In the genomic region with DNA sequence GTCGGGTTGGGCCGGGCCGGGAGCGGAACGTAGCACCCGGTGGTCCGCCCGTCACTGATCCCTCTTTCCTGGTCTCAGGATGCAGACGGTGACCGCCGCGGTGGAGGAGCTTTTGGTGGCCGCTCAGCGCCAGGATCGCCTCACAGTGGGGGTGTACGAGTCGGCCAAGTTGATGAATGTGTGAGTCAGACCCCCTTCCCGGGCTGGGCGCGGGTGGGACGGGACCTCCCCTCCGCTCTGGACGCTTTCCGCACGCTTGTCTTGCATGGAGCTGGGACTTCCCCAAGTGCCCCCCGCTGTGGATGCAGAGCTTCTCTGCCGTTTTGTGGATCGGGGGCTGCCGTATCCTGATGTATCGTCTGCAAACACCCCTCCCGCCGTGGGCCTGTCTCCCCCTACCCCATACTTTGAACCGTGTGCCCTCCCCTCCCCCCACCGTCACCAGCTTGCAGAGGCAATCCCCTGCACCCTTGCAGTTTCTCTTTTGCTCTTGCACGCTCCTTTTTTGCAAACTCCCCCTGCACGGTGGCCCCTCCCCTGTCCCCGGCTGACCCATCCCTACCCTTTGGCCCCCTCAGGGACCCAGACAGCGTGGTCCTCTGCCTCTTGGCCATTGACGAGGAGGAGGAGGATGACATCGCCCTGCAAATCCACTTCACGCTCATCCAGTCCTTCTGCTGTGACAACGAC, we compare ENCODE assay signal across 8 cellular contexts. TPM values are rescaled to one million over a fixed set of nuclear protein-coding genes. Genes with fewer than 3 reads are reported as not detected.
DNase-seq lines count a peak whose midpoint lies in the region; ATAC-seq and TF ChIP-seq lines count a peak whose summit lies in the region.

No MANE protein-coding gene starts in this region.

- H3K27ac Mint-ChIP-seq in natural killer cell, result peak overlapping the region; percentile 96 to 98

- peak; percentile 6 for ATAC-seq in GM19468 (IDR thresholded peaks at IDR 0.05; ENCODE audit: extremely low read depth, unreplicated experiment)
- ATAC-seq in natural killer cell, result peak; percentile 23 to 30 (median 27)

- TF ChIP-seq CTCF in AG09309 (IDR thresholded peaks at IDR 0.05; ENCODE audit: control insufficient read depth, insufficient read depth, low read depth, low read length, missing control alignments), result no peak
- TF ChIP-seq CTCF in natural killer cell (IDR thresholded peaks at IDR 0.05), result no peak

- no peaks in the 10 kb centered on the region for H3K9me3 Mint-ChIP-seq in natural killer cell

- no peaks in the 10 kb centered on the region for H3K27me3 Mint-ChIP-seq in natural killer cell (ENCODE audit: low read depth in 2 of 2)

- no peaks in the 10 kb centered on the region for H3K36me3 Mint-ChIP-seq in natural killer cell

- intact Hi-C loops in natural killer cell (cut with micrococcal nuclease), result loop anchor here (1.0 to 5.0 kb wide), 3 partner anchors 76 to 132 kb away; no protein-coding TSS in a partner anchor

- peak overlapping the region; percentile 90 for H3K27ac ChIP-seq in epithelial cell of prostate

- H3K4me1 Mint-ChIP-seq in natural killer cell, result peaks cover 27 to 52% of the 10 kb centered on the region in 2 donors

- H3K4me3 Mint-ChIP-seq in natural killer cell, result peak overlapping the region; percentile 97

- DNase-seq in AG09309 (ENCODE audit: low read depth), result no peak
- DNase-seq in MV-4-11 (lab: John Stamatoyannopoulos, UW), result peak; percentile 63
- DNase-seq in activated T-cell treated with anti-CD3 and anti-CD28 coated beads for 24 hours (ENCODE audit: low read depth), result peak; percentile 64
- DNase-seq in epithelial cell of prostate (ENCODE audit: low read depth, low spot score), result no peak
- DNase-seq in natural killer cell, result peak; percentile 62
- DNase-seq in superior temporal gyrus (ENCODE audit: extremely low spot score), result peak; percentile 16
- no peak for DNase-seq in NCI-H2107 (lab: John Stamatoyannopoulos, UW)

- H3K4me3 ChIP-seq in AG09309 (ENCODE audit: control insufficient read depth, low read depth, low read length), result peak overlapping the region; percentile 99

RNA-seq across cellular contexts. Expression of a gene that starts 0.7 kb away (rescaled TPM):
- 100 to 1,000 TPM; 198 to 247 (median 212) TPM for total RNA-seq in natural killer cell

RNA-seq across cellular contexts. Expression of a gene that starts 19.8 kb away (rescaled TPM):
- total RNA-seq in natural killer cell, result 10 to 100 TPM; 12.0 to 23.7 (median 19.3) TPM

RNA-seq across cellular contexts. Expression of a gene that starts 49.2 kb away (rescaled TPM):
- 10 to 100 TPM; 24.7 to 30.4 (median 25.1) TPM for total RNA-seq in natural killer cell

Comparison
In these comparisons a context has a peak if more than half of its experiments do, and no peak if none do; other contexts are left out.
1. DNase-seq: peak in MV-4-11 (single experiment), activated T-cell treated with anti-CD3 and anti-CD28 coated beads for 24 hours (single experiment), natural killer cell (single experiment) and superior temporal gyrus (single experiment); none in AG09309 (single experiment), epithelial cell of prostate (single experiment) and NCI-H2107 (single experiment).